Comparison of ENCODE assay signal across 16 cellular contexts in genomic region chr10:78933828-78934227, GRCh38.
"Had no signal": no experiment of that assay in that cellular context is flagged by ENCODE, and none has a peak within 500 bp of the region (broad histone marks: within the 10 kb centered on the region; RNA-seq: fewer than 3 reads in every experiment).

No MANE protein-coding gene starts in this region.

- DNase-seq: cortex of kidney; dorsolateral prefrontal cortex; effector CD8-positive, alpha-beta T cell; foreskin melanocyte; heart right ventricle; hypothalamus; islet precursor cell; left lung; naive thymus-derived CD4-positive, alpha-beta T cell; small intestine; stimulated activated CD4-positive, alpha-beta T cell treated with anti-CD3 and anti-CD28 coated beads, Interleukin-2, amount 100 ng/mL, for 48 hours; stimulated activated naive CD4-positive, alpha-beta T cell treated with Interleukin-2 at 50 U/mL for 16 hours; tibial artery; upper lobe of left lung had no signal

- H3K27ac ChIP-seq: dorsolateral prefrontal cortex, right atrium auricular region, tibial artery had no signal

- H3K4me1 ChIP-seq: tibial artery had no signal

- H3K27me3 ChIP-seq: dorsolateral prefrontal cortex, heart right ventricle, left lung, right atrium auricular region, tibial artery, upper lobe of left lung, vagina had no signal

- ATAC-seq: left lung; naive thymus-derived CD4-positive, alpha-beta T cell had no signal

- H3K36me3 ChIP-seq: heart right ventricle, left lung, right atrium auricular region, tibial artery, upper lobe of left lung, vagina had no signal

- FAIRE-seq: small intestine had no signal

- H3K4me3 ChIP-seq: dorsolateral prefrontal cortex, heart right ventricle, left lung, right atrium auricular region, tibial artery, upper lobe of left lung, vagina had no signal

- H3K9me3 ChIP-seq: heart right ventricle, left lung, right atrium auricular region, tibial artery, upper lobe of left lung, vagina had no signal
